8 cellular contexts compared by ENCODE assay signal in genomic region chr18:55415258-55415871, GRCh38.
DNase-seq lines count a peak whose midpoint lies in the region; ATAC-seq and TF ChIP-seq lines count a peak whose summit lies in the region.

No MANE protein-coding gene starts in this region.

- H3K9me3 Mint-ChIP-seq in CD14-positive monocyte (no peaks in the 10 kb centered on the region), mesothelial cell of epicardium (no peaks in the 10 kb centered on the region)
- H3K9me3 Mint-ChIP-seq in activated CD4-positive, alpha-beta memory T cell treated with anti-CD3 and anti-CD28 coated beads for 36 hours: no peaks in the 10 kb centered on the region

- H3K27ac Mint-ChIP-seq in CD14-positive monocyte (no peak overlapping the region), mesothelial cell of epicardium (peak overlapping the region; percentile 85)
- no peak overlapping the region for H3K27ac Mint-ChIP-seq in activated CD4-positive, alpha-beta memory T cell treated with anti-CD3 and anti-CD28 coated beads for 36 hours

- POLR2A ChIA-PET in activated CD4-positive, alpha-beta memory T cell treated with anti-CD3 and anti-CD28 coated beads for 36 hours (lab: Charles Lee): no interaction called here

- TF ChIP-seq CTCF in CD14-positive monocyte (IDR thresholded peaks at IDR 0.05) (peak; percentile 86), mesothelial cell of epicardium (IDR thresholded peaks at IDR 0.05; ENCODE audit: unreplicated experiment) (peak; percentile 89)

- H3K4me1 Mint-ChIP-seq in CD14-positive monocyte (peaks cover 16% of the 10 kb centered on the region), mesothelial cell of epicardium (peaks cover 54% of the 10 kb centered on the region)
- no peaks in the 10 kb centered on the region for H3K4me1 Mint-ChIP-seq in activated CD4-positive, alpha-beta memory T cell treated with anti-CD3 and anti-CD28 coated beads for 36 hours (ENCODE audit: low read depth)

- H3K27me3 Mint-ChIP-seq in CD14-positive monocyte (ENCODE audit: low read depth in 3 of 3) (peaks cover 0 to 3% (median 0%) of the 10 kb centered on the region in 3 donors), mesothelial cell of epicardium (ENCODE audit: low read depth) (no peaks in the 10 kb centered on the region)
- H3K27me3 Mint-ChIP-seq in activated CD4-positive, alpha-beta memory T cell treated with anti-CD3 and anti-CD28 coated beads for 36 hours: peaks cover 6% of the 10 kb centered on the region

- intact Hi-C loops in CD14-positive monocyte (cut with micrococcal nuclease): loop anchor here (5.0 kb wide), 1 partner anchor 1162 kb away; no protein-coding TSS in a partner anchor
- intact Hi-C loops in activated CD4-positive, alpha-beta memory T cell treated with anti-CD3 and anti-CD28 coated beads for 36 hours (cut with micrococcal nuclease): loop anchor here (1.0 kb wide), 1 partner anchor 1161 kb away; no protein-coding TSS in a partner anchor

- DNase-seq in CD14-positive monocyte (ENCODE audit: low spot score): peak; percentile 72
- DNase-seq in NCI-H748 (lab: John Stamatoyannopoulos, UW; ENCODE audit: unreplicated experiment): peak; percentile 86
- DNase-seq in activated CD4-positive, alpha-beta memory T cell treated with anti-CD3 and anti-CD28 coated beads for 36 hours: peak; percentile 79
- peak; percentile 51 for DNase-seq in effector CD8-positive, alpha-beta T cell (lab: John Stamatoyannopoulos, UW)
- DNase-seq in mesothelial cell of epicardium (ENCODE audit: low spot score in 2 of 2, unreplicated experiment in 2 of 2): peak; percentile 62 to 82
- DNase-seq in stimulated activated CD8-positive, alpha-beta memory T cell treated with anti-CD3 and anti-CD28 coated beads, Interleukin-4, amount 100 ng/mL, for 1 hour (ENCODE audit: low read depth in 2 of 2, low spot score in 1 of 2): peak; percentile 25 to 50

- CTCF ChIA-PET in activated CD4-positive, alpha-beta memory T cell treated with anti-CD3 and anti-CD28 coated beads for 36 hours (lab: Charles Lee): interaction anchor here (0.5 to 3.2 kb wide), 16 partner anchors 9 to 1161 kb away, joined by 3 to 15 read pairs (median 4); no protein-coding TSS in a partner anchor

- ATAC-seq in GM19328 (IDR thresholded peaks at IDR 0.05; ENCODE audit: unreplicated experiment) (peak; percentile 94), HG03460 (IDR thresholded peaks at IDR 0.05; ENCODE audit: unreplicated experiment) (peak; percentile 86)

- no peaks in the 10 kb centered on the region for H3K36me3 Mint-ChIP-seq in CD14-positive monocyte
- H3K36me3 Mint-ChIP-seq in activated CD4-positive, alpha-beta memory T cell treated with anti-CD3 and anti-CD28 coated beads for 36 hours: no peaks in the 10 kb centered on the region
- H3K36me3 Mint-ChIP-seq in mesothelial cell of epicardium: no peaks in the 10 kb centered on the region

- no peak overlapping the region for H3K4me3 Mint-ChIP-seq in CD14-positive monocyte
- no peak overlapping the region for H3K4me3 Mint-ChIP-seq in activated CD4-positive, alpha-beta memory T cell treated with anti-CD3 and anti-CD28 coated beads for 36 hours
- H3K4me3 Mint-ChIP-seq in mesothelial cell of epicardium: no peak overlapping the region

Comparison
In these comparisons a context has a peak if more than half of its experiments do, and no peak if none do; other contexts are left out.
1. Peak in every context shown above with its lines: DNase-seq and ATAC-seq.